Comparison of ENCODE assay signal across 8 cellular contexts in the genomic region with DNA sequence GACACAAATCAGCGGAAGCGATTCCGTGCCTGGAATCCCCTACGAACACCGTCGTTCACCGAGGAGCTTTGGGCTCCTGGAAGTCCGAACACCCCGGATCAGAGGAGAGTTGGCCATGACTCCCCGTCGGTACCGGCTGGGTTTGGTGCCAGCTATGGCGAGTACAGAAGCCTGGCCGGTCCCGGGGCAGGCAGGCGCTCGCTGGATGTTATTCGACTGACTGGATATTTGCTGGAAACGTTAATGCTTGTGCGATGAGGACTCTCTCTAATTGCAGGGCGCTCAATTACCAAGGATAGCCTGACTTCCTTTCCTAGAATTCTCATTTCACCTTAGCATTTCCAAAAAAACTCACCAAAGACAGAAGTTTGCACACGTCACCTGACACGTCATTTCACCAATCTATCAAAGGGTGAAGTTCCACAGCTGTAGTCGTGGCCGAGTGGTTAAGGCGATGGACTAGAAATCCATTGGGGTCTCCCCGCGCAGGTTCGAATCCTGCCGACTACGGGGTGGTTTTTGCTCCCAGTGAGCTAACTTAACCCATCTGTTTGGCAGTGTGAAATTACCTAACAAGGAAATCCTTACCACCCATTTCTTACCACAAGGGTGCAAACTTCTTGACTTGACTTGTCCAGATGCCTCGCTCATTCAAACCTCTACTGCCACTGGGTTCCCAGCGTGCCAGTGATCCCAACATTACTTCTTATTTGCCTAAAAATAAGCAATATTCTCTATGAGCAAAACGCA. TPM values are rescaled to one million over a fixed set of nuclear protein-coding genes. Genes with fewer than 3 reads are reported as not detected.
DNase-seq lines count a peak whose midpoint lies in the region; ATAC-seq and TF ChIP-seq lines count a peak whose summit lies in the region.

No MANE protein-coding gene starts in this region.

- H3K27ac ChIP-seq in mesenchymal stem cell (ENCODE audit: low read length, poor library complexity, severe bottlenecking): no peak overlapping the region

- H2BK5ac ChIP-seq in mesenchymal stem cell (ENCODE audit: low read depth, low read length, poor library complexity, severe bottlenecking): no peak overlapping the region

- H3K79me1 ChIP-seq in mesenchymal stem cell (replicated peaks; ENCODE audit: low read length, poor library complexity, severe bottlenecking): no peaks in the 10 kb centered on the region

- H3K4me2 ChIP-seq in mesenchymal stem cell (ENCODE audit: low read length, poor library complexity, severe bottlenecking): peak overlapping the region; percentile 90

- H3K9ac ChIP-seq in mesenchymal stem cell (ENCODE audit: low read length): peak overlapping the region; percentile 90

- no peak overlapping the region for H3K23ac ChIP-seq in mesenchymal stem cell (ENCODE audit: low read length in 2 of 2)

- no peak overlapping the region for H2AK5ac ChIP-seq in mesenchymal stem cell (ENCODE audit: low read length, severe bottlenecking)

- no peak for TF ChIP-seq CTCF in GM12865 (IDR thresholded peaks at IDR 0.05; ENCODE audit: insufficient read depth, low read depth, low read length, missing control alignments)

- ATAC-seq in HG03280 (IDR thresholded peaks at IDR 0.05; ENCODE audit: unreplicated experiment) (peak; percentile 48), GM21515 (IDR thresholded peaks at IDR 0.05; ENCODE audit: unreplicated experiment) (no peak)
- ATAC-seq in stimulated activated naive CD8-positive, alpha-beta T cell treated with anti-CD3 and anti-CD28 coated beads, Interleukin-15, Interleukin-2, amounts not matched to agents 100 U/mL and 50 U/mL, for 24 hours: peak; percentile 98

- no peak overlapping the region for H3K4ac ChIP-seq in mesenchymal stem cell (ENCODE audit: low read depth in 1 of 2, low read length in 2 of 2)

- no peaks in the 10 kb centered on the region for H3K36me3 ChIP-seq in mesenchymal stem cell (ENCODE audit: control insufficient read depth in 1 of 2, insufficient read depth in 2 of 2, low read depth in 1 of 2, low read length in 2 of 2)

- H2AFZ ChIP-seq in mesenchymal stem cell (ENCODE audit: low read depth, low read length): peak overlapping the region; percentile 86

- H2BK120ac ChIP-seq in mesenchymal stem cell (ENCODE audit: low read depth, low read length): no peak overlapping the region

- H3K18ac ChIP-seq in mesenchymal stem cell (ENCODE audit: low read depth in 1 of 2, low read length in 2 of 2): peak overlapping the region in 1 of 2 experiments; percentile 38

- H3K9me3 ChIP-seq in mesenchymal stem cell (ENCODE audit: control insufficient read depth, low read length): no peaks in the 10 kb centered on the region

- H2BK15ac ChIP-seq in mesenchymal stem cell (ENCODE audit: low read depth, poor library complexity, severe bottlenecking): no peak overlapping the region

- peaks cover 0 to 22% of the 10 kb centered on the region in 2 experiments for H3K27me3 ChIP-seq in mesenchymal stem cell (ENCODE audit: control insufficient read depth in 1 of 2, insufficient read depth in 1 of 2, low read length in 2 of 2)

- no peak overlapping the region for H3K14ac ChIP-seq in mesenchymal stem cell (ENCODE audit: low read length in 2 of 2)

- no peak overlapping the region for H4K91ac ChIP-seq in mesenchymal stem cell (ENCODE audit: low read length)

- H4K8ac ChIP-seq in mesenchymal stem cell (ENCODE audit: low read length): no peak overlapping the region

- peak overlapping the region; percentile 65 for H3K4me3 ChIP-seq in GM12865 (ENCODE audit: low read depth, low read length)
- H3K4me3 ChIP-seq in mesenchymal stem cell (ENCODE audit: insufficient read depth in 1 of 2, low read depth in 1 of 2, low read length in 2 of 2): peak overlapping the region; percentile 67 to 84

- 2% methylated on average over 33 of the region's 34 CpGs for WGBS in mesenchymal stem cell

- H3K4me1 ChIP-seq in mesenchymal stem cell (ENCODE audit: control insufficient read depth, insufficient read depth, low read depth, low read length): no peaks in the 10 kb centered on the region

- DNase-seq in GM12865 (ENCODE audit: low read depth): peak; percentile 88
- peak; percentile 21 for DNase-seq in UCSD-AML1 (lab: John Stamatoyannopoulos, UW; ENCODE audit: unreplicated experiment)
- peak; percentile 69 for DNase-seq in dermis blood vessel endothelial cell
- DNase-seq in mesenchymal stem cell: peak; percentile 84
- DNase-seq in stimulated activated naive CD8-positive, alpha-beta T cell treated with anti-CD3 and anti-CD28 coated beads, Interleukin-15, Interleukin-2, amounts not matched to agents 100 U/mL and 50 U/mL, for 24 hours: peak; percentile 81
- DNase-seq in GDM1 (lab: John Stamatoyannopoulos, UW): no peak

- H2BK12ac ChIP-seq in mesenchymal stem cell (ENCODE audit: low read length in 2 of 2): no peak overlapping the region

RNA-seq across cellular contexts. Expression of gene ZNF184, which starts 22.7 kb away (rescaled TPM):
- 6.4 and 7.5 TPM in 2 replicates for total RNA-seq in dermis blood vessel endothelial cell
- polyA plus RNA-seq in mesenchymal stem cell (2013, experiment 1 of 2): 5.0 TPM
- 5.2 TPM for polyA plus RNA-seq in mesenchymal stem cell (2013, experiment 2 of 2)
